In the genomic region with DNA sequence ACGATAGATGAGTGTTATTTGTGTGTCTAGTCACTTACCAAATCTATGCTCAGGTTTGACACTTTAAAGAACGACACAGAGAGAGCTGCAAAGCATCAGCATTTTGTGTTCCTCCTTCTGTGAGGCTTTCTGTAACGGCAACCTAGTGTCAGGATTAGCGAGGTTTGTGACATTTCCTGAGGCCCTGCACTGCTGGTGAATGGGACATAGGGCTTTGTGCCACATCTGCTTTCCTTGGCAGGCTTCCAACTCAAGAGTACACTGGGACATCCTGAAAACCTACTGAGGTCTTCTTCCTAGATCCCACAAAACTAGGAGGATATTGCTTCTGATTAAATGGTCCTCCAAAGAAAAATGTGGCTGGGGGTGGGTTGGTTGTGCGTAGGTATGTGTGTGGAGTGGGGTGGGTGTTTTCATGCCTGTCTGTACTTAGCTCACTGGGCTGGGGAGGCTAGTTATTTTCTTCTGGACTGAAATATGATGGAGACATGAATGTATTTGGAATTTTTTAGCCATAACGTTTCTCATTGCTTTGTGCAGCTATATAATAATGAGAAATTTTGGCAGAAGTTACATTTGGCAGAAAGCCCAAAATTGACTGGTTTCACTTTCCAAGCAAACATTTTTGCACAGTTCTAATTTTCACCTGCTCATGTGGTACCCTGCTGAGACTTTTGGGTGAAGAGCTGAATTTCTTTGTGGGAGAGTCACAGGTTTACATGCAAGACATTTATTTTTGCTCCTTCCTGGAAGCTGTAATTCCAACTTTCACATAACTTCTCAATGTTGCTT, we compare ENCODE assay signal across 8 cellular contexts.
DNase-seq lines count a peak whose midpoint lies in the region; ATAC-seq and TF ChIP-seq lines count a peak whose summit lies in the region.

No MANE protein-coding gene starts in this region.

- H3K27ac ChIP-seq in spleen, result peak overlapping the region in 3 of 8 donors; percentile 5 to 35 (median 34)

- H3K36me3 Mint-ChIP-seq in nephron (ENCODE audit: low read depth), result no peaks in the 10 kb centered on the region

- no peak for TF ChIP-seq POLR2A in spleen (IDR thresholded peaks at IDR 0.05)

- WGBS in spleen, 5 donors, result 4 to 5% (median 4%) methylated on average over 6 of the region's 6 CpGs

- no peak overlapping the region for H3K4me3 Mint-ChIP-seq in nephron

- DNase-seq in ELR (ENCODE audit: low read depth), result peak; percentile 43
- DNase-seq in NCI-H2029 (lab: John Stamatoyannopoulos, UW), result peak; percentile 25
- peak; percentile 63 for DNase-seq in astrocyte of the hippocampus (ENCODE audit: low read depth, low spot score)
- no peak for DNase-seq in stimulated activated CD8-positive, alpha-beta memory T cell treated with anti-CD3 and anti-CD28 coated beads, Interleukin-4, amount 100 ng/mL, for 48 hours
- no peak for DNase-seq in spleen

- no peaks in the 10 kb centered on the region for H3K9me3 Mint-ChIP-seq in nephron

- H3K4me1 Mint-ChIP-seq in nephron, result peaks cover 47% of the 10 kb centered on the region

- no peaks in the 10 kb centered on the region for H3K9me3 ChIP-seq in spleen

- TF ChIP-seq CTCF in nephron (IDR thresholded peaks at IDR 0.05; ENCODE audit: unreplicated experiment in 3 of 3) (no peak), spleen (IDR thresholded peaks at IDR 0.05 in 8 of 11, conservative IDR thresholded peaks at IDR 0.05 in 3 of 11) (no peak)

- intact Hi-C loops in spleen (cut with DNase I; ENCODE audit: low total_unique reads), result no loop called here

- peaks cover 0 to 19% (median 9%) of the 10 kb centered on the region in 6 donors for H3K4me1 ChIP-seq in spleen

- ATAC-seq in HG02623 (IDR thresholded peaks at IDR 0.05; ENCODE audit: unreplicated experiment), result no peak
- no peak for ATAC-seq in activated CD4-positive, CD25-positive, alpha-beta regulatory T cell treated with anti-CD3 and anti-CD28 coated beads, Interleukin-2, amount 50 U/mL, for 24 hours

- H3K36me3 ChIP-seq in spleen, result no peaks in the 10 kb centered on the region

- H3K27me3 ChIP-seq in spleen (replicated peaks in 1 of 7), result no peaks in the 10 kb centered on the region

- H3K4me3 ChIP-seq in spleen, result peak overlapping the region in 1 of 8 donors; percentile 15

- peak overlapping the region; percentile 11 to 85 (median 42) for H3K27ac Mint-ChIP-seq in nephron

- no peaks in the 10 kb centered on the region for H3K27me3 Mint-ChIP-seq in nephron (ENCODE audit: low read depth)

Comparison
In these comparisons a context has a peak if more than half of its experiments do, and no peak if none do; other contexts are left out.
1. DNase-seq: peak in ELR (single experiment), NCI-H2029 (single experiment) and astrocyte of the hippocampus (single experiment); none in stimulated activated CD8-positive, alpha-beta memory T cell treated with anti-CD3 and anti-CD28 coated beads, Interleukin-4, amount 100 ng/mL, for 48 hours (single experiment) and spleen (single experiment).